ENCODE assay signal across 7 cellular contexts in genomic region chr9:128129976-128130590, GRCh38. TPM values are rescaled to one million over a fixed set of nuclear protein-coding genes. Genes with fewer than 3 reads are reported as not detected.
DNase-seq lines count a peak whose midpoint lies in the region; ATAC-seq, FAIRE-seq and TF ChIP-seq lines count a peak whose summit lies in the region.
"Not testable (repeated sequence)": the region's sequence is repeated elsewhere in the genome, so short reads cannot be mapped to it uniquely, and the experiment has no call there.

No MANE protein-coding gene starts in this region.

- RAD21 ChIA-PET in GM12878 (lab: Charles Lee; ENCODE audit: unreplicated experiment), result not testable (repeated sequence)

- TF ChIP-seq RAD21 in GM12878 (IDR thresholded peaks at IDR 0.05; ENCODE audit: insufficient read depth, low read depth, low read length), result not testable (repeated sequence)

- H3K9ac ChIP-seq in GM12878 (ENCODE audit: control insufficient read depth, insufficient read depth, low read length), result not testable (repeated sequence)

- DNase-seq in GM20000 (ENCODE audit: low spot score); GM12878 (ENCODE audit: low read depth, low spot score); natural killer cell treated with Interleukin-12 subunit alpha and Interleukin-12 subunit beta and Interleukin-15 and Interleukin-18, amount 100 ng/mL, for 72 hours (ENCODE audit: low spot score): not testable (repeated sequence)
- DNase-seq in T-helper 2 cell treated with Interferon-gamma antibody and Interleukin-4, amounts not matched to agents 5 μg/mL and 100 μg/mL, for 36 hours (ENCODE audit: low spot score), result peak; percentile 50
- peak; percentile 68 for DNase-seq in activated T-cell treated with anti-CD3 and anti-CD28 coated beads, Interleukin-2, amount 50 U/mL, for 1 hour
- DNase-seq in Right ventricle myocardium inferior (ENCODE audit: missing footprints), result peak; percentile 67
- peak; percentile 43 to 48 for DNase-seq in stimulated activated CD4-positive, alpha-beta T cell treated with anti-CD3 and anti-CD28 coated beads, Interleukin-2, amount 100 ng/mL, for 48 hours

- H3K4me2 ChIP-seq in GM12878 (ENCODE audit: control insufficient read depth, insufficient read depth), result not testable (repeated sequence)

- H3K9me3 ChIP-seq in GM12878 (replicated peaks; ENCODE audit: control insufficient read depth, insufficient read depth, low read length), result not testable (repeated sequence)

- not testable (repeated sequence) for H3K27me3 ChIP-seq in GM12878 (replicated peaks in 1 of 2; ENCODE audit: control insufficient read depth in 2 of 2, insufficient read depth in 2 of 2, low read length in 1 of 2)

- not testable (repeated sequence) for TF ChIP-seq EP300 in GM12878 (IDR thresholded peaks at IDR 0.05; ENCODE audit: borderline replicate concordance in 1 of 2, control insufficient read depth in 1 of 2, low read depth in 2 of 2, low read length in 2 of 2)

- H3K4me1 ChIP-seq in GM12878 (ENCODE audit: control insufficient read depth, insufficient read depth, low read length), result peaks cover 14% of the 10 kb centered on the region; the same call in 1 of the 2 replicates

- SMC1A ChIA-PET in GM12878 (lab: Charles Lee; ENCODE audit: uncharacterized antibody, unreplicated experiment), result not testable (repeated sequence)

- not testable (repeated sequence) for H3K27ac Mint-ChIP-seq in T-helper 2 cell treated with Interferon-gamma antibody and Interleukin-4, amounts not matched to agents 5 μg/mL and 100 μg/mL, for 36 hours; natural killer cell treated with Interleukin-12 subunit alpha and Interleukin-12 subunit beta and Interleukin-15 and Interleukin-18, amount 100 ng/mL, for 72 hours

- TF ChIP-seq POLR2A in GM12878 (IDR thresholded peaks at IDR 0.05; ENCODE audit: low read depth, low read length), result not testable (repeated sequence)

- peak; percentile 25 for TF ChIP-seq CTCF in GM20000 (IDR thresholded peaks at IDR 0.05; ENCODE audit: extremely low read depth, missing control alignments)
- not testable (repeated sequence) for TF ChIP-seq CTCF in GM12878 (IDR thresholded peaks at IDR 0.05 in 2 of 3, conservative IDR thresholded peaks at IDR 0.05 in 1 of 3; ENCODE audit: control insufficient read depth in 2 of 3, extremely low read depth in 1 of 3, insufficient read depth in 1 of 3, low read depth in 3 of 3, low read length in 3 of 3)

- H4K20me1 ChIP-seq in GM12878 (ENCODE audit: control insufficient read depth, insufficient read depth), result not testable (repeated sequence)

- CTCF ChIA-PET in GM12878 (lab: Yijun Ruan, JAX), result interaction anchor here (7.4 kb wide), 1 partner anchor 14 kb away, joined by 84 read pairs; no protein-coding TSS in a partner anchor

- H3K4me3 ChIP-seq in GM12878, result not testable (repeated sequence)

- peaks cover 25% of the 10 kb centered on the region for H3K79me2 ChIP-seq in GM12878 (ENCODE audit: control insufficient read depth, insufficient read depth, low read length)

- H3K36me3 ChIP-seq in GM12878 (ENCODE audit: control insufficient read depth in 2 of 2, insufficient read depth in 2 of 2, low read length in 1 of 2), result not testable (repeated sequence)

- in situ Hi-C loops in GM12878 (cut with MboI), result not testable (repeated sequence)

- H3K27me3 Mint-ChIP-seq in T-helper 2 cell treated with Interferon-gamma antibody and Interleukin-4, amounts not matched to agents 5 μg/mL and 100 μg/mL, for 36 hours (ENCODE audit: low read depth), result peaks cover 25% of the 10 kb centered on the region
- peaks cover 14 to 24% of the 10 kb centered on the region in 2 donors for H3K27me3 Mint-ChIP-seq in natural killer cell treated with Interleukin-12 subunit alpha and Interleukin-12 subunit beta and Interleukin-15 and Interleukin-18, amount 100 ng/mL, for 72 hours

- 13% methylated on average over 10 of the region's 12 CpGs for WGBS in GM12878 (ENCODE audit: insufficient coverage, insufficient replicate concordance, low lambda C conversion rate, missing lambda C conversion rate)

- not testable (repeated sequence) for H3K36me3 Mint-ChIP-seq in T-helper 2 cell treated with Interferon-gamma antibody and Interleukin-4, amounts not matched to agents 5 μg/mL and 100 μg/mL, for 36 hours (ENCODE audit: low read depth); natural killer cell treated with Interleukin-12 subunit alpha and Interleukin-12 subunit beta and Interleukin-15 and Interleukin-18, amount 100 ng/mL, for 72 hours

- not testable (repeated sequence) for H3K27ac ChIP-seq in GM12878 (ENCODE audit: control insufficient read depth, insufficient read depth)

- H3K4me3 Mint-ChIP-seq in T-helper 2 cell treated with Interferon-gamma antibody and Interleukin-4, amounts not matched to agents 5 μg/mL and 100 μg/mL, for 36 hours, result peak overlapping the region; percentile 55
- H3K4me3 Mint-ChIP-seq in natural killer cell treated with Interleukin-12 subunit alpha and Interleukin-12 subunit beta and Interleukin-15 and Interleukin-18, amount 100 ng/mL, for 72 hours, result peak overlapping the region; percentile 50

- BruUV-seq in GM12878 (replicated peaks; lab: Mats Ljungman, UMichigan), result not testable (repeated sequence)

- not testable (repeated sequence) for H2AFZ ChIP-seq in GM12878 (ENCODE audit: control insufficient read depth, low read depth, low read length)

- peaks cover 28% of the 10 kb centered on the region for H3K4me1 Mint-ChIP-seq in T-helper 2 cell treated with Interferon-gamma antibody and Interleukin-4, amounts not matched to agents 5 μg/mL and 100 μg/mL, for 36 hours (ENCODE audit: low read depth)
- H3K4me1 Mint-ChIP-seq in natural killer cell treated with Interleukin-12 subunit alpha and Interleukin-12 subunit beta and Interleukin-15 and Interleukin-18, amount 100 ng/mL, for 72 hours (ENCODE audit: low read depth in 2 of 2), result peaks cover 23 to 24% of the 10 kb centered on the region in 2 donors

- intact Hi-C loops in GM12878 (cut with micrococcal nuclease; ENCODE audit: unreplicated experiment), result loop anchor here (5.0 kb wide), 2 partner anchors 212 to 343 kb away; partner anchors contain the start of genes CDK9 and SLC27A4
- intact Hi-C loops in Right ventricle myocardium inferior (cut with DNase I), result not testable (repeated sequence)

- POLR2A ChIA-PET in GM12878 (lab: Charles Lee), result interaction anchor here (0.6 kb wide), 1 partner anchor 175 kb away, joined by 3 read pairs; no protein-coding TSS in a partner anchor

- H3K9me3 Mint-ChIP-seq in T-helper 2 cell treated with Interferon-gamma antibody and Interleukin-4, amounts not matched to agents 5 μg/mL and 100 μg/mL, for 36 hours; natural killer cell treated with Interleukin-12 subunit alpha and Interleukin-12 subunit beta and Interleukin-15 and Interleukin-18, amount 100 ng/mL, for 72 hours: not testable (repeated sequence)

- FAIRE-seq in GM12878 (lab: Jason Lieb, UNC), result not testable (repeated sequence)

- not testable (repeated sequence) for ATAC-seq in GM12878; Right ventricle myocardium inferior; natural killer cell treated with Interleukin-12 subunit alpha and Interleukin-12 subunit beta and Interleukin-15 and Interleukin-18, amount 100 ng/mL, for 72 hours

RNA-seq across cellular contexts. Expression of gene PTGES2, which starts 2.6 kb away (rescaled TPM):
- total RNA-seq in GM12878 (2013; cell fraction: nucleolus; rRNA removed), result 116 TPM in 2 replicates
- total RNA-seq in GM12878 (2014; rRNA removed) (127 and 141 TPM in 2 replicates), GM12878 (2014; rRNA removed; fragmentation: Illumina TruSeq; extraction: Trizol) (45.8 and 57.9 TPM in 2 replicates), GM12878 (2021) (99.5 and 106 TPM in 2 replicates), Right ventricle myocardium inferior (158 TPM)
- polyA plus RNA-seq in GM12878 (2011; ENCODE audit: low read depth), result 19.0 TPM
- polyA plus RNA-seq in GM12878 (2011; rRNA removed) (54.8 and 98.8 TPM in 2 replicates), GM12878 (2014; fragmentation: Illumina TruSeq; extraction: Trizol) (34.3 and 59.9 TPM in 2 replicates), GM12878 (2014; fragmentation: Nextera tagmentation; extraction: Ambion mirVana) (1 to 10 TPM; 2.1 to 7.0 TPM), GM12878 (2014; rRNA removed) (107 and 125 TPM in 2 replicates), GM12878 (2016; fragmentation: Nextera tagmentation; extraction: Ambion mirVana) (100 to 1,000 TPM; 114 to 131 TPM)
- polyA plus RNA-seq in GM12878 (2011; cell fraction: cytosol; rRNA removed), result 104 and 167 TPM in 2 replicates
- polyA plus RNA-seq in GM12878 (2011; cell fraction: nucleus; rRNA removed), result 214 and 242 TPM in 2 replicates
- 37.4 and 47.3 TPM in 2 replicates for polyA plus RNA-seq in GM12878 (2012)
- 67.9 and 113 TPM in 2 replicates for polyA minus RNA-seq in GM12878 (2011; rRNA and poly(A)+ RNA removed)
- polyA minus RNA-seq in GM12878 (2011; cell fraction: cytosol; rRNA and poly(A)+ RNA removed), result 32.5 and 41.4 TPM in 2 replicates
- 42.6 and 74.1 TPM in 2 replicates for polyA minus RNA-seq in GM12878 (2011; cell fraction: nucleus; rRNA and poly(A)+ RNA removed)
- total RNA-seq in natural killer cell treated with Interleukin-12 subunit alpha and Interleukin-12 subunit beta and Interleukin-15 and Interleukin-18, amount 100 ng/mL, for 72 hours, result 100 to 1,000 TPM in 1 of 2 donors, 10 to 100 TPM in 1; 56.8 to 110 TPM

RNA-seq across cellular contexts. Expression of gene LCN2, which starts 19.2 kb away (rescaled TPM):
- total RNA-seq in GM12878 (2013; cell fraction: nucleolus; rRNA removed), result not detected in 2 replicates
- not detected in 2 replicates for total RNA-seq in GM12878 (2014; rRNA removed)
- not detected in 2 replicates for total RNA-seq in GM12878 (2014; rRNA removed; fragmentation: Illumina TruSeq; extraction: Trizol)
- not detected in 2 replicates for total RNA-seq in GM12878 (2021)
- not detected for polyA plus RNA-seq in GM12878 (2011; ENCODE audit: low read depth)
- not detected in 2 replicates for polyA plus RNA-seq in GM12878 (2011; rRNA removed)
- not detected in 2 replicates for polyA plus RNA-seq in GM12878 (2011; cell fraction: cytosol; rRNA removed)
- polyA plus RNA-seq in GM12878 (2011; cell fraction: nucleus; rRNA removed), result not detected in 2 replicates
- not detected in 2 replicates for polyA plus RNA-seq in GM12878 (2012)
- not detected in 2 replicates for polyA plus RNA-seq in GM12878 (2014; fragmentation: Illumina TruSeq; extraction: Trizol)
- polyA plus RNA-seq in GM12878 (2014; fragmentation: Nextera tagmentation; extraction: Ambion mirVana), result not detected
- polyA plus RNA-seq in GM12878 (2014; rRNA removed), result not detected in 2 replicates
- not detected for polyA plus RNA-seq in GM12878 (2016; fragmentation: Nextera tagmentation; extraction: Ambion mirVana)
- polyA minus RNA-seq in GM12878 (2011; rRNA and poly(A)+ RNA removed), result not detected in 2 replicates
- not detected in 2 replicates for polyA minus RNA-seq in GM12878 (2011; cell fraction: cytosol; rRNA and poly(A)+ RNA removed)
- not detected in 2 replicates for polyA minus RNA-seq in GM12878 (2011; cell fraction: nucleus; rRNA and poly(A)+ RNA removed)
- total RNA-seq in Right ventricle myocardium inferior, result not detected
- not detected for total RNA-seq in natural killer cell treated with Interleukin-12 subunit alpha and Interleukin-12 subunit beta and Interleukin-15 and Interleukin-18, amount 100 ng/mL, for 72 hours

RNA-seq across cellular contexts. Expression of gene BBLN, which starts 30.0 kb away (rescaled TPM):
- total RNA-seq in GM12878 (2013; cell fraction: nucleolus; rRNA removed), result 10.9 and 11.9 TPM in 2 replicates
- total RNA-seq in GM12878 (2014; rRNA removed), result 184 and 194 TPM in 2 replicates
- 24.1 and 32.2 TPM in 2 replicates for total RNA-seq in GM12878 (2014; rRNA removed; fragmentation: Illumina TruSeq; extraction: Trizol)
- total RNA-seq in GM12878 (2021), result 96.5 and 102 TPM in 2 replicates
- 23.4 TPM for polyA plus RNA-seq in GM12878 (2011; ENCODE audit: low read depth)
- polyA plus RNA-seq in GM12878 (2011; rRNA removed), result 13.2 and 36.5 TPM in 2 replicates
- 104 and 158 TPM in 2 replicates for polyA plus RNA-seq in GM12878 (2011; cell fraction: cytosol; rRNA removed)
- polyA plus RNA-seq in GM12878 (2011; cell fraction: nucleus; rRNA removed), result 60.6 and 65.1 TPM in 2 replicates
- polyA plus RNA-seq in GM12878 (2012), result 89.0 and 104 TPM in 2 replicates
- polyA plus RNA-seq in GM12878 (2014; fragmentation: Illumina TruSeq; extraction: Trizol), result 2.9 and 11.3 TPM in 2 replicates
- polyA plus RNA-seq in GM12878 (2014; fragmentation: Nextera tagmentation; extraction: Ambion mirVana), result 10 to 100 TPM in 1 of 2 experiments, 1 to 10 TPM in 1; 3.8 to 13.5 TPM
- polyA plus RNA-seq in GM12878 (2014; rRNA removed), result 155 and 163 TPM in 2 replicates
- 100 to 1,000 TPM in 1 of 2 experiments, 10 to 100 TPM in 1; 95.9 to 115 TPM for polyA plus RNA-seq in GM12878 (2016; fragmentation: Nextera tagmentation; extraction: Ambion mirVana)
- 5.5 and 32.3 TPM in 2 replicates for polyA minus RNA-seq in GM12878 (2011; rRNA and poly(A)+ RNA removed)
- polyA minus RNA-seq in GM12878 (2011; cell fraction: cytosol; rRNA and poly(A)+ RNA removed), result 34.6 and 49.3 TPM in 2 replicates
- 11.5 and 15.9 TPM in 2 replicates for polyA minus RNA-seq in GM12878 (2011; cell fraction: nucleus; rRNA and poly(A)+ RNA removed)
- total RNA-seq in Right ventricle myocardium inferior, result 36.1 TPM
- total RNA-seq in natural killer cell treated with Interleukin-12 subunit alpha and Interleukin-12 subunit beta and Interleukin-15 and Interleukin-18, amount 100 ng/mL, for 72 hours, result 10 to 100 TPM; 58.1 to 60.4 TPM
